ENCODE assay signal across 1 cellular context in the genomic region with DNA sequence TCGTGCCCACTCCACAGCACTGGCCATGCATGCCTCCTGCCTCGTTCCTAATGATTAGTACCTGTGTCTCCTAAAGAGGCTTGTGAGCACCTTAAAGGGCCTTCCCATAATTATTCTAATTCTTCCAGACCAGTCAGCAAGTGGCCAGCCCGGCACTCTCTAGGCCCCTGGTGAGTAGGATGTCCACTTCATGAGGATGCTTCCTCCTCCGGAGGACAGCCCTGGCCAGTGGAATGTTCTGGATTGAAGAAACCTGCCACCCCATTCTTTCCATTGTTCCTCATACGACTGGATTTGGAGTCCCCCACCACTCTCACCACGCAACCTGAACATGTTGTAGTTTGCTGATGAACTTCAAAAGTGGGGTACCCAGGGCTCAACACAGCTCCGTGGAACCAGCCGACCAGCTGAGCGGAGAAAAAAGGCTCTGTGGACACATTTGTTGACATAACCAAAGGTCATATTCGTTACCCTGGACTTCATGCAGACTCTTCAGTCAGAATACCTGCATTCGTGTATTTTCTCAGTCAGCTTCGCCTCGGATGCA.
TF ChIP-seq lines count a peak whose summit lies in the region.

No MANE protein-coding gene starts in this region.

TF ChIP-seq in SK-N-SH, 30 proteins besides CTCF, POLR2A, EP300 and RAD21 (continued from another document):
- TF ChIP-seq, protein P1, sequence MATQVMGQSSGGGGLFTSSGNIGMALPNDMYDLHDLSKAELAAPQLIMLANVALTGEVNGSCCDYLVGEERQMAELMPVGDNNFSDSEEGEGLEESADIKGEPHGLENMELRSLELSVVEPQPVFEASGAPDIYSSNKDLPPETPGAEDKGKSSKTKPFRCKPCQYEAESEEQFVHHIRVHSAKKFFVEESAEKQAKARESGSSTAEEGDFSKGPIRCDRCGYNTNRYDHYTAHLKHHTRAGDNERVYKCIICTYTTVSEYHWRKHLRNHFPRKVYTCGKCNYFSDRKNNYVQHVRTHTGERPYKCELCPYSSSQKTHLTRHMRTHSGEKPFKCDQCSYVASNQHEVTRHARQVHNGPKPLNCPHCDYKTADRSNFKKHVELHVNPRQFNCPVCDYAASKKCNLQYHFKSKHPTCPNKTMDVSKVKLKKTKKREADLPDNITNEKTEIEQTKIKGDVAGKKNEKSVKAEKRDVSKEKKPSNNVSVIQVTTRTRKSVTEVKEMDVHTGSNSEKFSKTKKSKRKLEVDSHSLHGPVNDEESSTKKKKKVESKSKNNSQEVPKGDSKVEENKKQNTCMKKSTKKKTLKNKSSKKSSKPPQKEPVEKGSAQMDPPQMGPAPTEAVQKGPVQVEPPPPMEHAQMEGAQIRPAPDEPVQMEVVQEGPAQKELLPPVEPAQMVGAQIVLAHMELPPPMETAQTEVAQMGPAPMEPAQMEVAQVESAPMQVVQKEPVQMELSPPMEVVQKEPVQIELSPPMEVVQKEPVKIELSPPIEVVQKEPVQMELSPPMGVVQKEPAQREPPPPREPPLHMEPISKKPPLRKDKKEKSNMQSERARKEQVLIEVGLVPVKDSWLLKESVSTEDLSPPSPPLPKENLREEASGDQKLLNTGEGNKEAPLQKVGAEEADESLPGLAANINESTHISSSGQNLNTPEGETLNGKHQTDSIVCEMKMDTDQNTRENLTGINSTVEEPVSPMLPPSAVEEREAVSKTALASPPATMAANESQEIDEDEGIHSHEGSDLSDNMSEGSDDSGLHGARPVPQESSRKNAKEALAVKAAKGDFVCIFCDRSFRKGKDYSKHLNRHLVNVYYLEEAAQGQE (IDR thresholded peaks at IDR 0.05; ENCODE audit: low read depth, low read length): no peak
- TF ChIP-seq, protein P2, sequence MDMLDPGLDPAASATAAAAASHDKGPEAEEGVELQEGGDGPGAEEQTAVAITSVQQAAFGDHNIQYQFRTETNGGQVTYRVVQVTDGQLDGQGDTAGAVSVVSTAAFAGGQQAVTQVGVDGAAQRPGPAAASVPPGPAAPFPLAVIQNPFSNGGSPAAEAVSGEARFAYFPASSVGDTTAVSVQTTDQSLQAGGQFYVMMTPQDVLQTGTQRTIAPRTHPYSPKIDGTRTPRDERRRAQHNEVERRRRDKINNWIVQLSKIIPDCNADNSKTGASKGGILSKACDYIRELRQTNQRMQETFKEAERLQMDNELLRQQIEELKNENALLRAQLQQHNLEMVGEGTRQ (IDR thresholded peaks at IDR 0.05; ENCODE audit: borderline replicate concordance, low read depth, low read length): no peak
- no peak for TF ChIP-seq NFIC (IDR thresholded peaks at IDR 0.05; ENCODE audit: borderline replicate concordance)
- TF ChIP-seq, protein P3, sequence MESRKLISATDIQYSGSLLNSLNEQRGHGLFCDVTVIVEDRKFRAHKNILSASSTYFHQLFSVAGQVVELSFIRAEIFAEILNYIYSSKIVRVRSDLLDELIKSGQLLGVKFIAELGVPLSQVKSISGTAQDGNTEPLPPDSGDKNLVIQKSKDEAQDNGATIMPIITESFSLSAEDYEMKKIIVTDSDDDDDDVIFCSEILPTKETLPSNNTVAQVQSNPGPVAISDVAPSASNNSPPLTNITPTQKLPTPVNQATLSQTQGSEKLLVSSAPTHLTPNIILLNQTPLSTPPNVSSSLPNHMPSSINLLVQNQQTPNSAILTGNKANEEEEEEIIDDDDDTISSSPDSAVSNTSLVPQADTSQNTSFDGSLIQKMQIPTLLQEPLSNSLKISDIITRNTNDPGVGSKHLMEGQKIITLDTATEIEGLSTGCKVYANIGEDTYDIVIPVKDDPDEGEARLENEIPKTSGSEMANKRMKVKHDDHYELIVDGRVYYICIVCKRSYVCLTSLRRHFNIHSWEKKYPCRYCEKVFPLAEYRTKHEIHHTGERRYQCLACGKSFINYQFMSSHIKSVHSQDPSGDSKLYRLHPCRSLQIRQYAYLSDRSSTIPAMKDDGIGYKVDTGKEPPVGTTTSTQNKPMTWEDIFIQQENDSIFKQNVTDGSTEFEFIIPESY (IDR thresholded peaks at IDR 0.05; ENCODE audit: borderline replicate concordance, low read depth): no peak
- no peak for TF ChIP-seq ELF1 (IDR thresholded peaks at IDR 0.05)
- no peak for TF ChIP-seq POLR2AphosphoS5 (IDR thresholded peaks at IDR 0.05; ENCODE audit: low read depth, low read length)
- TF ChIP-seq YY1 (IDR thresholded peaks at IDR 0.05; ENCODE audit: low read depth): no peak
- no peak for TF ChIP-seq RCOR1 (IDR thresholded peaks at IDR 0.05; ENCODE audit: low read length)
- TF ChIP-seq TEAD4 (IDR thresholded peaks at IDR 0.05; ENCODE audit: borderline replicate concordance, insufficient read depth): no peak
- TF ChIP-seq TCF12 (IDR thresholded peaks at IDR 0.05): no peak
- TF ChIP-seq, protein P4, sequence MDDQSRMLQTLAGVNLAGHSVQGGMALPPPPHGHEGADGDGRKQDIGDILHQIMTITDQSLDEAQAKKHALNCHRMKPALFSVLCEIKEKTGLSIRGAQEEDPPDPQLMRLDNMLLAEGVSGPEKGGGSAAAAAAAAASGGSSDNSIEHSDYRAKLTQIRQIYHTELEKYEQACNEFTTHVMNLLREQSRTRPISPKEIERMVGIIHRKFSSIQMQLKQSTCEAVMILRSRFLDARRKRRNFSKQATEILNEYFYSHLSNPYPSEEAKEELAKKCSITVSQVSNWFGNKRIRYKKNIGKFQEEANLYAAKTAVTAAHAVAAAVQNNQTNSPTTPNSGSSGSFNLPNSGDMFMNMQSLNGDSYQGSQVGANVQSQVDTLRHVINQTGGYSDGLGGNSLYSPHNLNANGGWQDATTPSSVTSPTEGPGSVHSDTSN (IDR thresholded peaks at IDR 0.05): no peak
- TF ChIP-seq, protein P5, sequence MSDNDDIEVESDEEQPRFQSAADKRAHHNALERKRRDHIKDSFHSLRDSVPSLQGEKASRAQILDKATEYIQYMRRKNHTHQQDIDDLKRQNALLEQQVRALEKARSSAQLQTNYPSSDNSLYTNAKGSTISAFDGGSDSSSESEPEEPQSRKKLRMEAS (IDR thresholded peaks at IDR 0.05; ENCODE audit: low read depth): no peak
- TF ChIP-seq GATA2 (CRISPR knock-in tag; IDR thresholded peaks at IDR 0.05): no peak
- TF ChIP-seq CHD2 (IDR thresholded peaks at IDR 0.05; ENCODE audit: low read length, partially characterized antibody): no peak
- TF ChIP-seq JUND (IDR thresholded peaks at IDR 0.05): no peak
- TF ChIP-seq FOXJ3 (CRISPR knock-in tag; IDR thresholded peaks at IDR 0.05): no peak
- TF ChIP-seq NRF1 (IDR thresholded peaks at IDR 0.05; ENCODE audit: low read depth, low read length): no peak
